Comparison of ENCODE assay signal across 17 cellular contexts in the genomic region with DNA sequence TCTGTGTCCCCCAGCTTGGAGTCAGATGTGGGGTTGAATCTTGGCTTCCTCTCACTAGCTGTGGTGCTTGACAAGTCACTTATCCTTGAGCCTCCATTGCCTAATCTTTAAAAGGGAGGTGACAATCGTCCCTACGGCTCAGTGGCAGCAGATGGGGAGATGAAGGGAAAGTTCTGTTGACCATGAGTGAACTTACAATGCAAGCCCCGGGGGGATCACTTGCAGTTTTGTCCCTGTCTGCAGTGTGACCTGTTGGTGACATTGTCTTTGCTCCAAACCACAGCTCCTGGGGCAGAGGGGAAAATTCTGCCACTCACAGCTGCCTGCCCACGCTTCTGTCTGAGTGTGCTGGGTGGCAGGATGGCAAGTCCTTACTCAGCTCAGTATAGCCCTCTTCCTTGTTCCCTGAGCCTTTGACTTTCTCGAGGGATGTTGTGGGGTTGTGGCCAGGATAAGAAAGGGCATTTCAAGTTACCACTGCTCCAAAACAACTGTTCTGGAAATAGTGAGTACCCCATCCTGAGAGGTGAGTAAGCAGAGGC. TPM values are rescaled to one million over a fixed set of nuclear protein-coding genes. Genes with fewer than 3 reads are reported as not detected.
DNase-seq lines count a peak whose midpoint lies in the region; ATAC-seq and TF ChIP-seq lines count a peak whose summit lies in the region.
"Had no signal": no experiment of that assay in that cellular context is flagged by ENCODE, and none has a peak within 500 bp of the region (broad histone marks: within the 10 kb centered on the region; RNA-seq: fewer than 3 reads in every experiment).

No MANE protein-coding gene starts in this region.

- H3K4me1 ChIP-seq in Caco-2 (peaks cover 9% of the 10 kb centered on the region), PC-3 (ENCODE audit: insufficient read depth, low read length) (peaks cover 11% of the 10 kb centered on the region; the same call in 1 of the 2 replicates)

- intact Hi-C loops in Caco-2 (cut with micrococcal nuclease; ENCODE audit: unreplicated experiment) (no loop called here), PC-3 (cut with micrococcal nuclease) (no loop called here)

- peak overlapping the region; percentile 92 for H3K4me2 ChIP-seq in PC-3 (ENCODE audit: low read length)

- H3K9me3 ChIP-seq in Caco-2: no peaks in the 10 kb centered on the region
- no peaks in the 10 kb centered on the region for H3K9me3 ChIP-seq in PC-3 (ENCODE audit: low read length)
- H3K9me3 ChIP-seq: esophagus squamous epithelium, tibial nerve had no signal

- H3K27ac ChIP-seq in PC-3 (ENCODE audit: low read length): no peak overlapping the region
- H3K27ac ChIP-seq: esophagus squamous epithelium, tibial nerve had no signal

- H3K36me3 Mint-ChIP-seq in Caco-2 (ENCODE audit: insufficient read depth, unreplicated experiment) (peaks cover 12% of the 10 kb centered on the region), nephron (ENCODE audit: low read depth) (peaks cover 10% of the 10 kb centered on the region)
- H3K36me3 Mint-ChIP-seq: activated naive CD8-positive, alpha-beta T cell treated with anti-CD3 and anti-CD28 coated beads, Interleukin-2, amount 10 ng/mL, durations not matched to agents 7 days and 5 days had no signal

- POLR2A ChIA-PET in Caco-2 (lab: Charles Lee) (no interaction called here), PC-3 (lab: Charles Lee; ENCODE audit: unreplicated experiment) (no interaction called here), GM10248 (lab: Yijun Ruan, JAX) (no interaction called here)

- no peaks in the 10 kb centered on the region for H4K20me1 ChIP-seq in PC-3 (ENCODE audit: low read length)

- H3K9me2 ChIP-seq in PC-3 (replicated peaks; ENCODE audit: low read length): no peaks in the 10 kb centered on the region

- H3K9me3 Mint-ChIP-seq in Caco-2 (ENCODE audit: unreplicated experiment): no peaks in the 10 kb centered on the region
- H3K9me3 Mint-ChIP-seq in nephron: no peaks in the 10 kb centered on the region
- H3K9me3 Mint-ChIP-seq: activated naive CD8-positive, alpha-beta T cell treated with anti-CD3 and anti-CD28 coated beads, Interleukin-2, amount 10 ng/mL, durations not matched to agents 7 days and 5 days had no signal

- no TSS peak for BruUV-seq in Caco-2 (replicated peaks; lab: Mats Ljungman, UMichigan)
- no TSS peak for BruUV-seq in PC-3 (replicated peaks; lab: Mats Ljungman, UMichigan)

- CTCF ChIA-PET in Caco-2 (lab: Charles Lee) (interaction anchor here (0.9 kb wide), 2 partner anchors 19 to 30 kb away, joined by 3 to 4 read pairs; no protein-coding TSS in a partner anchor), PC-3 (lab: Charles Lee) (no interaction called here), GM10248 (lab: Yijun Ruan, JAX) (interaction anchor here (1.9 kb wide), 1 partner anchor 96 kb away, joined by 5 read pairs; no protein-coding TSS in a partner anchor)

- H3F3A ChIP-seq in PC-3 (ENCODE audit: low read length, unreplicated experiment): no peaks in the 10 kb centered on the region

- H3K36me3 ChIP-seq in Caco-2 (ENCODE audit: control insufficient read depth, insufficient read depth, low read length): peaks cover 4% of the 10 kb centered on the region
- H3K36me3 ChIP-seq in PC-3 (ENCODE audit: low read depth, low read length): no peaks in the 10 kb centered on the region
- H3K36me3 ChIP-seq: tibial nerve had no signal

- TF ChIP-seq CTCF in Caco-2 (IDR thresholded peaks at IDR 0.05; ENCODE audit: insufficient read depth in 1 of 2, low read depth in 1 of 2, low read length in 1 of 2, severe bottlenecking in 1 of 2, unreplicated experiment in 1 of 2): no peak
- no peak for TF ChIP-seq CTCF in PC-3 (conservative IDR thresholded peaks at IDR 0.05; ENCODE audit: low read depth, low read length)
- no peak for TF ChIP-seq CTCF in fibroblast of mammary gland (conservative IDR thresholded peaks at IDR 0.05; ENCODE audit: control insufficient read depth, insufficient read depth, low read depth, low read length)
- TF ChIP-seq CTCF in nephron (IDR thresholded peaks at IDR 0.05; ENCODE audit: unreplicated experiment in 3 of 3): no peak
- TF ChIP-seq CTCF in GM10248 (IDR thresholded peaks at IDR 0.05; ENCODE audit: control extremely low read depth, extremely low read depth, low read depth, missing control alignments): no peak

- ATAC-seq in PC-3 (no peak), HG02852 (IDR thresholded peaks at IDR 0.05; ENCODE audit: unreplicated experiment) (no peak)

- H3K27me3 ChIP-seq in Caco-2 (replicated peaks; ENCODE audit: control insufficient read depth, insufficient read depth, low read length) (no peaks in the 10 kb centered on the region), PC-3 (ENCODE audit: low read length) (peaks cover 8% of the 10 kb centered on the region)

- no peak for DNase-seq in Caco-2
- DNase-seq in PC-3: no peak
- no peak for DNase-seq in fibroblast of mammary gland (ENCODE audit: low read depth)
- DNase-seq in NCI-H526 (lab: John Stamatoyannopoulos, UW): no peak
- DNase-seq in GM10248 (ENCODE audit: extremely low spot score): no peak
- DNase-seq in NCI-H1105 (lab: John Stamatoyannopoulos, UW): no peak
- DNase-seq: activated CD8-positive, alpha-beta memory T cell treated with anti-CD3 and anti-CD28 coated beads, Interleukin-2, amount 50 U/mL, for 48 hours; activated naive CD8-positive, alpha-beta T cell treated with anti-CD3 and anti-CD28 coated beads, Interleukin-2, amount 10 ng/mL, durations not matched to agents 7 days and 5 days; esophagus squamous epithelium; NCI-H1048; NCI-H2227 treated with DMSO at 0.1 percent for 48 hours; SW 1271 had no signal

- H2AFZ ChIP-seq in PC-3 (ENCODE audit: low read length): no peak overlapping the region

- H3K4me3 ChIP-seq in Caco-2 (ENCODE audit: low read depth, low read length) (peak overlapping the region; percentile 96), PC-3 (ENCODE audit: low read length) (peak overlapping the region; percentile 73; the same call in 1 of the 2 replicates), fibroblast of mammary gland (ENCODE audit: control insufficient read depth, low read depth, low read length) (peak overlapping the region; percentile 61)

- H3K4me1 Mint-ChIP-seq in Caco-2 (ENCODE audit: low read depth, unreplicated experiment) (peaks cover 13% of the 10 kb centered on the region), nephron (peaks cover 17% of the 10 kb centered on the region)

- H3K27me3 Mint-ChIP-seq in Caco-2 (ENCODE audit: insufficient read depth, unreplicated experiment) (no peaks in the 10 kb centered on the region), nephron (ENCODE audit: low read depth) (peaks cover 78% of the 10 kb centered on the region)

- peak overlapping the region; percentile 95 for H3K4me3 Mint-ChIP-seq in Caco-2 (ENCODE audit: unreplicated experiment)
- H3K4me3 Mint-ChIP-seq in nephron: peak overlapping the region; percentile 82 to 88 (median 83)
- H3K4me3 Mint-ChIP-seq: activated naive CD8-positive, alpha-beta T cell treated with anti-CD3 and anti-CD28 coated beads, Interleukin-2, amount 10 ng/mL, durations not matched to agents 7 days and 5 days had no signal

- H3K27ac Mint-ChIP-seq in Caco-2 (ENCODE audit: unreplicated experiment) (peak overlapping the region; percentile 72), nephron (no peak overlapping the region)
- H3K27ac Mint-ChIP-seq: activated naive CD8-positive, alpha-beta T cell treated with anti-CD3 and anti-CD28 coated beads, Interleukin-2, amount 10 ng/mL, durations not matched to agents 7 days and 5 days had no signal

- no peaks in the 10 kb centered on the region for H3K79me2 ChIP-seq in PC-3 (ENCODE audit: low read length)

- H3K9ac ChIP-seq in PC-3 (ENCODE audit: low read length): no peak overlapping the region

RNA-seq across cellular contexts. Expression of a gene that starts 1.7 kb away (rescaled TPM):
- total RNA-seq in Caco-2 (2022) (29.4 and 31.2 TPM in 2 replicates), PC-3 (2014; rRNA removed) (6.0 and 6.8 TPM in 2 replicates)
- total RNA-seq: activated naive CD8-positive, alpha-beta T cell treated with anti-CD3 and anti-CD28 coated beads, Interleukin-2, amount 10 ng/mL, durations not matched to agents 7 days and 5 days; mononuclear cell had no signal

RNA-seq across cellular contexts. Expression of a gene that starts 42.3 kb away (rescaled TPM):
- not detected in 2 replicates for total RNA-seq in Caco-2 (2022)
- total RNA-seq in PC-3 (2014; rRNA removed): not detected in 2 replicates
- total RNA-seq: activated naive CD8-positive, alpha-beta T cell treated with anti-CD3 and anti-CD28 coated beads, Interleukin-2, amount 10 ng/mL, durations not matched to agents 7 days and 5 days; esophagus squamous epithelium; mononuclear cell; posterior vena cava; tibial nerve had no signal
